ENCODE assay signal across 27 cellular contexts in the genomic region with DNA sequence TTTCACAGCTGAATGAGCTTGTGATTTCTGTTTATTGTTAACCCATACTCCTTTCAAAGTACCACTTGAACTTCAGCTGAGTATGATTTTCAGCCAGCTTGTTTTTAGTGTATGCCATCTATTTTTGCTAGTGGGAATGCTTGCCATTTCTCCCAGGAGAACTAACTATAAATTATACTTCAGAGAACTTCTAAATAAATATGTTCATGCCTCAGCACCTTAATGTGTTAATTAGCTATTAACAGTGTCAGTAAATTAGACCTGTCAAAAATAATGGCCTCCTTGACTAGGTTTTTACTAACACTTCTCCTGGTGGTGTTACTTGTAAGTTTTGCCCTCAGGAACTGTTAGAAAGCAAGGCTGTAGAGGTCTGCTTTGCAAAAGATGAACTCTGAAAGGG. TPM values are rescaled to one million over a fixed set of nuclear protein-coding genes. Genes with fewer than 3 reads are reported as not detected.
"Had no signal": no experiment of that assay in that cellular context is flagged by ENCODE, and none has a peak within 500 bp of the region (broad histone marks: within the 10 kb centered on the region; RNA-seq: fewer than 3 reads in every experiment).

No MANE protein-coding gene starts in this region.

- H3K9me3 Mint-ChIP-seq: activated B cell treated with CpG ODN at 0.5 μM for 24 hours; activated CD4-positive, alpha-beta T cell treated with anti-CD3 and anti-CD28 coated beads, Interleukin-2, amount 10 ng/mL, durations not matched to agents 24 days and 14 days; activated naive CD4-positive, alpha-beta T cell treated with anti-CD3 and anti-CD28 coated beads, Interleukin-2, amount 50 U/mL, for 72 hours; activated naive CD8-positive, alpha-beta T cell treated with anti-CD3 and anti-CD28 coated beads, Interleukin-2, amount 50 U/mL, for 24 hours; activated T-cell treated with anti-CD3 and anti-CD28 coated beads, Interleukin-2, amount 50 U/mL, for 4 hours; T-cell had no signal

- H3K4me3 ChIP-seq: ascending aorta, cardiac muscle cell, SK-N-MC had no signal

- ATAC-seq: activated CD8-positive, alpha-beta memory T cell treated with anti-CD3 and anti-CD28 coated beads, Interleukin-2, amount 10 ng/mL, durations not matched to agents 7 days and 5 days; activated naive CD4-positive, alpha-beta T cell treated with anti-CD3 and anti-CD28 coated beads, Interleukin-2, amount 50 U/mL, for 72 hours; activated naive CD8-positive, alpha-beta T cell treated with anti-CD3 and anti-CD28 coated beads, Interleukin-2, amount 50 U/mL, for 24 hours; activated T-cell treated with anti-CD3 and anti-CD28 coated beads, Interleukin-2, amount 50 U/mL, for 4 hours; T-cell had no signal

- H3K27ac ChIP-seq: ascending aorta, cardiac muscle cell, SK-N-MC had no signal

- H3K9me3 ChIP-seq: ascending aorta had no signal

- FAIRE-seq: TTC549 had no signal

- DNase-seq: activated B cell treated with CpG ODN at 0.5 μM for 24 hours; activated CD4-positive, alpha-beta T cell treated with anti-CD3 and anti-CD28 coated beads for 1 hour; activated CD4-positive, alpha-beta T cell treated with anti-CD3 and anti-CD28 coated beads, Interleukin-2, amount 10 ng/mL, durations not matched to agents 24 days and 14 days; activated CD4-positive, alpha-beta T cell treated with anti-CD3 and anti-CD28 coated beads, Interleukin-2, amount 50 U/mL, for 48 hours; activated CD8-positive, alpha-beta memory T cell treated with anti-CD3 and anti-CD28 coated beads, Interleukin-2, amount 10 ng/mL, durations not matched to agents 7 days and 5 days; activated effector memory CD4-positive, alpha-beta T cell treated with anti-CD3 and anti-CD28 coated beads, Interleukin-2, amount 50 U/mL, for 16 hours; activated naive CD4-positive, alpha-beta T cell treated with Interleukin-2 at 50 U/mL for 16 hours; activated naive CD8-positive, alpha-beta T cell treated with anti-CD3 and anti-CD28 coated beads, Interleukin-2, amount 50 U/mL, for 24 hours; activated T-cell treated with anti-CD3 and anti-CD28 coated beads, Interleukin-2, amount 50 U/mL, for 4 hours; amniotic stem cell; Karpas-422; MM.1S; NCI-H1930; NCI-H345; NCI-H524; NCI-H748 treated with DMSO at 0.1 percent for 48 hours; T-cell; T-helper 2 cell; T1000 had no signal

- H3K4me1 ChIP-seq: ascending aorta had no signal

- H3K27ac Mint-ChIP-seq: activated B cell treated with CpG ODN at 0.5 μM for 24 hours; activated CD4-positive, alpha-beta T cell treated with anti-CD3 and anti-CD28 coated beads, Interleukin-2, amount 10 ng/mL, durations not matched to agents 24 days and 14 days; activated CD8-positive, alpha-beta memory T cell treated with anti-CD3 and anti-CD28 coated beads, Interleukin-2, amount 10 ng/mL, durations not matched to agents 7 days and 5 days; activated naive CD4-positive, alpha-beta T cell treated with anti-CD3 and anti-CD28 coated beads, Interleukin-2, amount 50 U/mL, for 72 hours; activated naive CD8-positive, alpha-beta T cell treated with anti-CD3 and anti-CD28 coated beads, Interleukin-2, amount 50 U/mL, for 24 hours; brain; T-cell had no signal

- H3K36me3 Mint-ChIP-seq: activated CD8-positive, alpha-beta memory T cell treated with anti-CD3 and anti-CD28 coated beads, Interleukin-2, amount 10 ng/mL, durations not matched to agents 7 days and 5 days; brain; T-cell had no signal

- H3K4me3 Mint-ChIP-seq: activated B cell treated with CpG ODN at 0.5 μM for 24 hours; activated CD4-positive, alpha-beta T cell treated with anti-CD3 and anti-CD28 coated beads, Interleukin-2, amount 10 ng/mL, durations not matched to agents 24 days and 14 days; activated CD8-positive, alpha-beta memory T cell treated with anti-CD3 and anti-CD28 coated beads, Interleukin-2, amount 10 ng/mL, durations not matched to agents 7 days and 5 days; activated naive CD8-positive, alpha-beta T cell treated with anti-CD3 and anti-CD28 coated beads, Interleukin-2, amount 50 U/mL, for 24 hours; activated T-cell treated with anti-CD3 and anti-CD28 coated beads, Interleukin-2, amount 50 U/mL, for 4 hours; brain; T-cell had no signal

RNA-seq across cellular contexts. Expression of gene CLDN10, which starts 4.5 kb away (rescaled TPM):
- total RNA-seq: activated B cell treated with CpG ODN at 0.5 μM for 24 hours; activated CD4-positive, alpha-beta T cell treated with anti-CD3 and anti-CD28 coated beads, Interleukin-2, amount 10 ng/mL, durations not matched to agents 24 days and 14 days; activated CD8-positive, alpha-beta memory T cell treated with anti-CD3 and anti-CD28 coated beads, Interleukin-2, amount 10 ng/mL, durations not matched to agents 7 days and 5 days; activated naive CD4-positive, alpha-beta T cell treated with anti-CD3 and anti-CD28 coated beads, Interleukin-2, amount 50 U/mL, for 72 hours; activated T-cell treated with anti-CD3 and anti-CD28 coated beads, Interleukin-2, amount 50 U/mL, for 4 hours; OCI-LY7; RPMI7951 had no signal
